Comparison of ENCODE assay signal across 1 cellular context in the genomic region with DNA sequence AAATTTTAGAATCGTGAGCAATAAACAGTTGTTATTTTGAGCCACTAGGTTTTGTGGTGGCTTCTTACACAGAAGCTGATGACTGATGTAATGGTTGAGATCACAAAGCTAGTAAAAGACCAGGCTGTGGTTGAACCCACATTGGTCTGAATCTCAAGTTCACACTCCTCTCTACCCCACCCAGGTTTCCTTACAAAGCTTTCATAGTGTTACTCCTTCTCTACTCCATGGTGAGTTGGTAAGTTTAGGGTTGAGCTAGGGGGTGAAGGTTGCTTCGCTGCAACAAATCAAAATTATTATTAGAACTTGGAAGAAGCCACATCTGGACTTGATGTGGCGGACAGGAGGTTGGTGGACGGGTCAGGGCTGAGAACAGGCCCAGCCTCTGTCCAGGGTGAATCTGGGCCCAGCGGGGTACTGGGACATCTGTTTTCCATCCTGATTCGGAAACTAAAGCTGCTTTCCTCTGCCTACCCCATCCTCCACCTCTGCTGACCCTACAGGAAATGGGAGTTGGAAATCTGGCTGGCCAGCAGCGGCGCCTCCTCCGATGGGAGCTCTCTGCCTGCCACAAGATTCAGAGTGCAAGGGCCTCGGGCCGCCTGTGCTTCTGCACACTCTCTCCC.
TF ChIP-seq lines count a peak whose summit lies in the region.

No MANE protein-coding gene starts in this region.

TF ChIP-seq in H1, 55 proteins besides CTCF, POLR2A, EP300 and RAD21:
- no peak for TF ChIP-seq CHD2 (IDR thresholded peaks at IDR 0.05; ENCODE audit: low read length)
- TF ChIP-seq KDM5A (IDR thresholded peaks at IDR 0.05; ENCODE audit: low read length), result no peak
- no peak for TF ChIP-seq HDAC2 (IDR thresholded peaks at IDR 0.05; ENCODE audit: borderline replicate concordance in 1 of 2, low read depth in 2 of 2, low read length in 2 of 2)
- no peak for TF ChIP-seq SIRT6 (IDR thresholded peaks at IDR 0.05; ENCODE audit: low read length)
- TF ChIP-seq NANOG (IDR thresholded peaks at IDR 0.05; ENCODE audit: insufficient read depth, low read depth, low read length, poor library complexity, severe bottlenecking), result no peak
- TF ChIP-seq SP4 (IDR thresholded peaks at IDR 0.05; ENCODE audit: low read length), result no peak
- TF ChIP-seq POLR2AphosphoS5 (IDR thresholded peaks at IDR 0.05; ENCODE audit: low read depth, low read length), result 0 out of 2 replicates have a peak, but pooled peaks have one; percentile 15
